In genomic region chr13:33119022-33119735, GRCh38 we compare ENCODE assay signal across 1 cellular context.
TF ChIP-seq lines count a peak whose summit lies in the region.

No MANE protein-coding gene starts in this region.

TF ChIP-seq in GM12878, 131 proteins besides CTCF, POLR2A, EP300 and RAD21 (continued from another document):
- TF ChIP-seq ZBTB40 (IDR thresholded peaks at IDR 0.05; ENCODE audit: borderline replicate concordance) (no peak), BHLHE40 (IDR thresholded peaks at IDR 0.05; ENCODE audit: borderline replicate concordance in 1 of 2, low read depth in 2 of 2, low read length in 1 of 2) (no peak), NFXL1 (IDR thresholded peaks at IDR 0.05; ENCODE audit: borderline replicate concordance) (no peak)
